In genomic region chr18:50742947-50743346, GRCh38 we compare ENCODE assay signal across 19 cellular contexts.
DNase-seq lines count a peak whose midpoint lies in the region; ATAC-seq and TF ChIP-seq lines count a peak whose summit lies in the region.
"Had no signal": no experiment of that assay in that cellular context is flagged by ENCODE, and none has a peak within 500 bp of the region (broad histone marks: within the 10 kb centered on the region; RNA-seq: fewer than 3 reads in every experiment).

No MANE protein-coding gene starts in this region.

- TF ChIP-seq CTCF in GM12865 (IDR thresholded peaks at IDR 0.05; ENCODE audit: insufficient read depth, low read depth, low read length, missing control alignments), result no peak
- TF ChIP-seq CTCF in HEK293 (tag by site-specific recombination; IDR thresholded peaks at IDR 0.05), result no peak
- no peak for TF ChIP-seq CTCF in WTC11 (IDR thresholded peaks at IDR 0.05)

- H3K27ac Mint-ChIP-seq in WTC11, result no peak overlapping the region
- H3K27ac Mint-ChIP-seq: CD8-positive, alpha-beta T cell had no signal

- DNase-seq in GM12865 (ENCODE audit: low read depth) (peak; percentile 21), NOMO-1 (lab: John Stamatoyannopoulos, UW; ENCODE audit: unreplicated experiment in 2 of 2) (peak; percentile 8 to 52), WTC11 (ENCODE audit: low spot score) (no peak), NCI-H526 treated with DMSO at 0.1 percent for 48 hours (lab: John Stamatoyannopoulos, UW) (no peak), NCI-H69 (lab: John Stamatoyannopoulos, UW) (no peak)
- DNase-seq: AML-193; C1 segment of cervical spinal cord; CD8-positive, alpha-beta T cell; DND-41; H7; KG1; NCI-H1048; NCI-H1436; NCI-H187 treated with DMSO at 0.1 percent for 48 hours; Peyer's patch; T-helper 2 cell had no signal

- H3K4me1 Mint-ChIP-seq in WTC11, result peaks cover 5% of the 10 kb centered on the region

- H3K9me3 Mint-ChIP-seq in WTC11, result peaks cover 26% of the 10 kb centered on the region
- H3K9me3 Mint-ChIP-seq: CD8-positive, alpha-beta T cell had no signal

- CTCF ChIA-PET in HEK293 (lab: Yijun Ruan, JAX), result interaction anchor here (0.8 kb wide), 1 partner anchor 23 kb away, joined by 3 read pairs; no protein-coding TSS in a partner anchor
- CTCF ChIA-PET in WTC11 (lab: Charles Lee), result no interaction called here

- H3K9me3 ChIP-seq in HEK293 (ENCODE audit: control insufficient read depth, insufficient read depth, low read depth, low read length), result no peaks in the 10 kb centered on the region
- H3K9me3 ChIP-seq: Peyer's patch had no signal

- no peak for ATAC-seq in WTC11
- ATAC-seq in HG03175 (IDR thresholded peaks at IDR 0.05; ENCODE audit: unreplicated experiment), result no peak
- no peak for ATAC-seq in HG03457 (IDR thresholded peaks at IDR 0.05; ENCODE audit: unreplicated experiment)
- ATAC-seq: CD8-positive, alpha-beta T cell had no signal

- peaks cover 6% of the 10 kb centered on the region for H3K36me3 Mint-ChIP-seq in WTC11
- H3K36me3 Mint-ChIP-seq: CD8-positive, alpha-beta T cell had no signal

- no peak overlapping the region for H3K4me3 Mint-ChIP-seq in WTC11
- H3K4me3 Mint-ChIP-seq: CD8-positive, alpha-beta T cell had no signal

- H3K36me3 ChIP-seq in HEK293 (ENCODE audit: control insufficient read depth in 2 of 2, insufficient read depth in 1 of 2, low read length in 2 of 2), result no peaks in the 10 kb centered on the region
- H3K36me3 ChIP-seq: Peyer's patch had no signal

- POLR2A ChIA-PET in HEK293 (lab: Yijun Ruan, JAX), result no interaction called here
- POLR2A ChIA-PET in WTC11 (lab: Charles Lee), result no interaction called here

- no peak overlapping the region for H3K27ac ChIP-seq in HEK293 (ENCODE audit: extremely low read depth, low read depth, low read length)
- H3K27ac ChIP-seq: Peyer's patch had no signal

- H3K4me3 ChIP-seq in GM12865 (ENCODE audit: low read depth, low read length) (no peak overlapping the region), HEK293 (ENCODE audit: low read depth, low read length) (no peak overlapping the region)
- H3K4me3 ChIP-seq: Peyer's patch had no signal

- H3K4me1 ChIP-seq in HEK293 (ENCODE audit: control insufficient read depth, insufficient read depth, low read length), result no peaks in the 10 kb centered on the region; the same call in 1 of the 2 replicates
- H3K4me1 ChIP-seq: Peyer's patch had no signal

- no peaks in the 10 kb centered on the region for H3K27me3 Mint-ChIP-seq in WTC11 (ENCODE audit: low read depth)

TF ChIP-seq in HEK293, 187 proteins besides CTCF, POLR2A, EP300 and RAD21 (continues in another document):
- TF ChIP-seq ZNF280D (tag by site-specific recombination; IDR thresholded peaks at IDR 0.05) (peak; percentile 87), ELK4 (IDR thresholded peaks at IDR 0.05; ENCODE audit: borderline replicate concordance, low read depth, low read length) (no peak), ZIC2 (tag by site-specific recombination; IDR thresholded peaks at IDR 0.05) (no peak), ZNF133 (tag by site-specific recombination; IDR thresholded peaks at IDR 0.05) (no peak)
- TF ChIP-seq, protein P1, sequence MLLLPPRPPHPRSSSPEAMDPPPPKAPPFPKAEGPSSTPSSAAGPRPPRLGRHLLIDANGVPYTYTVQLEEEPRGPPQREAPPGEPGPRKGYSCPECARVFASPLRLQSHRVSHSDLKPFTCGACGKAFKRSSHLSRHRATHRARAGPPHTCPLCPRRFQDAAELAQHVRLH (tag by site-specific recombination; IDR thresholded peaks at IDR 0.05), result peak; percentile 73; the same call in 1 of the 2 replicates

TF ChIP-seq in WTC11, 78 proteins besides CTCF, POLR2A, EP300 and RAD21:
- TF ChIP-seq, protein P2, sequence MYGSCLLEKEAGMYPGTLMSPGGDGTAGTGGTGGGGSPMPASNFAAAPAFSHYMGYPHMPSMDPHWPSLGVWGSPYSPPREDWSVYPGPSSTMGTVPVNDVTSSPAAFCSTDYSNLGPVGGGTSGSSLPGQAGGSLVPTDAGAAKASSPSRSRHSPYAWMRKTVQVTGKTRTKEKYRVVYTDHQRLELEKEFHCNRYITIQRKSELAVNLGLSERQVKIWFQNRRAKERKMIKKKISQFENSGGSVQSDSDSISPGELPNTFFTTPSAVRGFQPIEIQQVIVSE (CRISPR knock-in tag; IDR thresholded peaks at IDR 0.05; ENCODE audit: borderline replicate concordance), result no peak
- TF ChIP-seq NFYB (CRISPR knock-in tag; conservative IDR thresholded peaks at IDR 0.05; ENCODE audit: low read depth), result no peak
- TF ChIP-seq GTF2I (CRISPR knock-in tag; conservative IDR thresholded peaks at IDR 0.05), result peak; percentile 66; the same call in 1 of the 2 replicates
- TF ChIP-seq MYBL2 (CRISPR knock-in tag; IDR thresholded peaks at IDR 0.05), result no peak
- TF ChIP-seq ELF4 (CRISPR knock-in tag; IDR thresholded peaks at IDR 0.05; ENCODE audit: low read depth), result no peak
- TF ChIP-seq, protein P3, sequence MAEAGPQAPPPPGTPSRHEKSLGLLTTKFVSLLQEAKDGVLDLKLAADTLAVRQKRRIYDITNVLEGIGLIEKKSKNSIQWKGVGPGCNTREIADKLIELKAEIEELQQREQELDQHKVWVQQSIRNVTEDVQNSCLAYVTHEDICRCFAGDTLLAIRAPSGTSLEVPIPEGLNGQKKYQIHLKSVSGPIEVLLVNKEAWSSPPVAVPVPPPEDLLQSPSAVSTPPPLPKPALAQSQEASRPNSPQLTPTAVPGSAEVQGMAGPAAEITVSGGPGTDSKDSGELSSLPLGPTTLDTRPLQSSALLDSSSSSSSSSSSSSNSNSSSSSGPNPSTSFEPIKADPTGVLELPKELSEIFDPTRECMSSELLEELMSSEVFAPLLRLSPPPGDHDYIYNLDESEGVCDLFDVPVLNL (CRISPR knock-in tag; IDR thresholded peaks at IDR 0.05; ENCODE audit: borderline replicate concordance, low read depth), result no peak

Comparison
In these comparisons a context has a peak if more than half of its experiments do, and no peak if none do; other contexts are left out.
1. DNase-seq: peak in GM12865 (single experiment) and NOMO-1 (2 of 2); none in WTC11 (single experiment), NCI-H526 treated with DMSO at 0.1 percent for 48 hours (single experiment) and NCI-H69 (single experiment).